ENCODE assay signal across 1 cellular context in the genomic region with DNA sequence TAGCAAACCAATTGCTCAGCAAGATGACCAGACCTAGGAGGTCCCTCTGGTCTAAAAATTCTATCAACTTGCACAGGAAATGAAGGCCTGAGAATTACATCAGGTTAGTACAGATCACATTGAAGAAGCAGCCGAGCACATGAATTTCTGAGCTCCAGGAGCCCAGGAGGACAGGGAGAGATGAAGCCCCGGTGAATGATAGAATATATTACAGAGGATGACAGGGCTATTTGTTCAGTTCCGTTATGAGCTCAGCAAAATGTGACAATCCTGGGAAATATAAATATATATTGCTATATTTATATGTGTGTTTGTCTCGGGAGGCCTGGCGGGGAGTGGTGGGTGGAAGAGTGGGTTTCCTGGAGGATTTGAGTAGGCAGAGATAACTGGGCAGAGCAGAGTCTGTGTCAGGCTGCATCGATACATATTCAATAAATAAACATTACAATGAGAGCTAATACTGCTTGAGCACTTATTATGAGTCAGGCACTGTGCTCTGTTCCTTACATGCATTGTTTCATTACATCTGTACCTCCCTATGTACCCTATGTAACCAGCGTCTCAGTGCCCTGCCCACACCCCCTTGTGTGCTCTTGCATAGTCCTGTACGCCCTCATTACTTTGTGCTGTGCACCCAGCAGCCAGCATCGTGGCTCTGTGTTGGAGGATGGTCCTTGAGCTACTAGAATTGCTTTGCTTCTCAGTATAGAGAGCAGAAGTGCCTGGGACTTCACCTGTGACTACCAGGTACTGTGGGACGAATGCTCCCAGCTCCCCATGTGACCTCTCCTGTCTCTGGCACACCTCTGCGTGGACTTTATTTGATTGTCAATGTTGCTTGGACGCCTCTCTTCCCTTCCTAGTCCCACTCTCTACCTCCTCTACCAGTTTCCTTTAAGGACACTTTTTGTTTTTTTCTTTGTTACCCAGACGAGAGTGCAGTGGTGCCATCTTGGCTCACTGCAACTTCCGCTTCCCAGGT.
TF ChIP-seq lines count a peak whose summit lies in the region.

No MANE protein-coding gene starts in this region.

TF ChIP-seq in IMR-90, 13 proteins besides CTCF, POLR2A, EP300 and RAD21:
- TF ChIP-seq MAFK (IDR thresholded peaks at IDR 0.05; ENCODE audit: low read depth, low read length), result no peak
- TF ChIP-seq NFE2L2 (IDR thresholded peaks at IDR 0.05; ENCODE audit: low read depth, low read length), result no peak
- TF ChIP-seq CEBPB (IDR thresholded peaks at IDR 0.05; ENCODE audit: low read depth, low read length), result no peak
- TF ChIP-seq RFX5 (IDR thresholded peaks at IDR 0.05; ENCODE audit: low read depth, low read length), result no peak
- TF ChIP-seq MXI1 (IDR thresholded peaks at IDR 0.05; ENCODE audit: borderline replicate concordance, low read depth, low read length), result no peak
- no peak for TF ChIP-seq ELK1 (IDR thresholded peaks at IDR 0.05; ENCODE audit: borderline replicate concordance, low read depth, low read length)
- no peak for TF ChIP-seq SMC3 (IDR thresholded peaks at IDR 0.05; ENCODE audit: low read depth, low read length)
- TF ChIP-seq CHD1 (IDR thresholded peaks at IDR 0.05; ENCODE audit: low read depth, low read length), result no peak
- TF ChIP-seq RCOR1 (IDR thresholded peaks at IDR 0.05; ENCODE audit: insufficient replicate concordance, low read length), result no peak
- TF ChIP-seq MAZ (IDR thresholded peaks at IDR 0.05; ENCODE audit: borderline replicate concordance, low read depth, low read length), result no peak
- no peak for TF ChIP-seq FOS (IDR thresholded peaks at IDR 0.05; ENCODE audit: low read depth, low read length)
- no peak for TF ChIP-seq USF2 (IDR thresholded peaks at IDR 0.05; ENCODE audit: low read depth, low read length)
- no peak for TF ChIP-seq BHLHE40 (IDR thresholded peaks at IDR 0.05; ENCODE audit: low read depth, low read length)
